Comparison of ENCODE assay signal across 9 cellular contexts in the genomic region with DNA sequence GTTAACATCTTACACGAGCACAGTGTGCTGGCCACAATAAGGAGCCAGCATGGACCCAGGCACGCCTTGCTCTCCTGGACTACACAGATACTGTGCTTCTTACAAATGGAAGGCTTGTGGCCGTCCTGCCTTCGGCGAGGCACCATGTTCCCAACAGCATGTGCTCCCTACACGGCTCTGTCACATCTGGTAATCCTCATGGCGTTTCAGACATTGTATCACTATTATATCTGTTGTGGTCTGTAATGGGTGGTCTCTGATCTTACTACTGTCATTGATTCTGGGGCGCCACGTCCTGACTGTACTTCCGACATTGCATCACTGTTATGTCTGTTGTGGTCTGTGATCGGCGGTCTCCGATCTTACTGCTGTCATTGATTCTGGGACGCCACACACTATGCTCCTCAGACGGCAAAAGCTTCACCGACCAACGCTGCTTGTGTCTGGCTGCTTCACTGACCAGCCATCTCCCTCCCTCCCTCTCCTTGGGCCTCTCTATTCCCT.
DNase-seq lines count a peak whose midpoint lies in the region; ATAC-seq and TF ChIP-seq lines count a peak whose summit lies in the region.
"Had no signal": no experiment of that assay in that cellular context is flagged by ENCODE, and none has a peak within 500 bp of the region (broad histone marks: within the 10 kb centered on the region; RNA-seq: fewer than 3 reads in every experiment).

No MANE protein-coding gene starts in this region.

- no peaks in the 10 kb centered on the region for H3K9me3 ChIP-seq in DOHH2 (ENCODE audit: control insufficient read depth, insufficient read depth, low read length)

- no peaks in the 10 kb centered on the region for H4K20me1 ChIP-seq in DOHH2 (ENCODE audit: control insufficient read depth, insufficient read depth, low read depth, low read length)

- H3K36me3 ChIP-seq in DOHH2 (ENCODE audit: control insufficient read depth, low read length), result peaks cover 4% of the 10 kb centered on the region; the same call in 1 of the 2 replicates

- peaks cover 55% of the 10 kb centered on the region for H3K4me1 ChIP-seq in DOHH2 (ENCODE audit: control insufficient read depth, low read length)

- H3K9me2 ChIP-seq in DOHH2 (replicated peaks; ENCODE audit: control insufficient read depth, low read length), result no peaks in the 10 kb centered on the region

- H3K4me3 ChIP-seq in DOHH2 (ENCODE audit: low read length) (peak overlapping the region; percentile 77), foreskin fibroblast (ENCODE audit: low read depth in 1 of 2, low read length in 2 of 2) (peak overlapping the region; percentile 42 to 52)

- peaks cover 19% of the 10 kb centered on the region for H3F3A ChIP-seq in DOHH2 (ENCODE audit: control insufficient read depth, insufficient read depth)

- peak; percentile 50 for ATAC-seq in sciatic nerve

- H3K27me3 ChIP-seq in DOHH2 (ENCODE audit: control insufficient read depth, low read length), result no peaks in the 10 kb centered on the region

- intact Hi-C loops in sciatic nerve (cut with DNase I), result no loop called here

- peak; percentile 12 to 18 for DNase-seq in activated CD4-positive, alpha-beta T cell treated with anti-CD3 and anti-CD28 coated beads, Interleukin-2, amount 50 U/mL, for 4 hours
- DNase-seq in foreskin fibroblast (peak in 1 of 2 donors; percentile 11), sciatic nerve (ENCODE audit: low spot score) (peak; percentile 51), NCI-H1105 (lab: John Stamatoyannopoulos, UW) (no peak), NCI-H2081 treated with DMSO at 0.1 percent for 48 hours (lab: John Stamatoyannopoulos, UW) (no peak), SW 1271 (lab: John Stamatoyannopoulos, UW) (no peak), occipital lobe (lab: John Stamatoyannopoulos, UW) (no peak)
- DNase-seq: NCI-H2227 treated with DMSO at 0.1 percent for 48 hours had no signal

- H3K79me2 ChIP-seq in DOHH2 (ENCODE audit: control insufficient read depth, low read length), result peaks cover 24% of the 10 kb centered on the region

- peak overlapping the region; percentile 99 for H3K4me2 ChIP-seq in DOHH2 (ENCODE audit: low read length)

- peak overlapping the region; percentile 91 for H3K27ac ChIP-seq in DOHH2 (ENCODE audit: low read depth, low read length)

- TF ChIP-seq CTCF in DOHH2 (IDR thresholded peaks at IDR 0.05; ENCODE audit: low read depth, low read length, poor library complexity, severe bottlenecking), result no peak
- no peak for TF ChIP-seq CTCF in foreskin fibroblast (IDR thresholded peaks at IDR 0.05; ENCODE audit: low read depth, low read length)

Comparison
In these comparisons a context has a peak if more than half of its experiments do, and no peak if none do; other contexts are left out.
1. DNase-seq: peak in activated CD4-positive, alpha-beta T cell treated with anti-CD3 and anti-CD28 coated beads, Interleukin-2, amount 50 U/mL, for 4 hours (2 of 2) and sciatic nerve (single experiment); none in NCI-H1105 (single experiment), NCI-H2081 treated with DMSO at 0.1 percent for 48 hours (single experiment), SW 1271 (0 of 2) and occipital lobe (single experiment).